ENCODE assay signal across 8 cellular contexts in genomic region chr9:96418920-96419690, GRCh38. TPM values are rescaled to one million over a fixed set of nuclear protein-coding genes. Genes with fewer than 3 reads are reported as not detected.
A peak's percentile ranks its signal among the peaks of the same experiment; 100 is the strongest.
DNase-seq lines count a peak whose midpoint lies in the region; ATAC-seq and TF ChIP-seq lines count a peak whose summit lies in the region.

No MANE protein-coding gene starts in this region.

- peak; percentile 36 for ATAC-seq in HG03354 (IDR thresholded peaks at IDR 0.05; ENCODE audit: poor library complexity, severe bottlenecking, unreplicated experiment)

- DNase-seq in GM19238 (ENCODE audit: insufficient read length, low spot score) = peak; percentile 47
- DNase-seq in NCI-H345 (lab: John Stamatoyannopoulos, UW) = peak; percentile 82
- peak; percentile 12 for DNase-seq in activated CD4-positive, CD25-positive, alpha-beta regulatory T cell treated with anti-CD3 and anti-CD28 coated beads, Interleukin-2, amount 50 U/mL, for 16 hours (ENCODE audit: low read depth, low spot score)
- peak; percentile 74 for DNase-seq in dermis blood vessel endothelial cell
- peak; percentile 43 to 54 for DNase-seq in stimulated activated CD4-positive, alpha-beta T cell treated with anti-CD3 and anti-CD28 coated beads, Interleukin-4, amount 100 ng/mL, for 48 hours (ENCODE audit: low read depth in 2 of 2)

- no peaks in the 10 kb centered on the region for H3K27me3 ChIP-seq in liver (ENCODE audit: control insufficient read depth in 4 of 4, insufficient read depth in 4 of 4, low read length in 3 of 4)

- peaks cover 4 to 31% (median 27%) of the 10 kb centered on the region in 4 donors for H3K4me1 ChIP-seq in liver (ENCODE audit: control insufficient read depth in 4 of 4, insufficient read depth in 4 of 4, low read length in 3 of 4)

- H3K4me3 ChIP-seq in liver (ENCODE audit: low read depth in 1 of 3, low read length in 3 of 3) = peak overlapping the region; percentile 85 to 98 (median 90)

- no peak for TF ChIP-seq RAD21 in liver (IDR thresholded peaks at IDR 0.05)

- no peaks in the 10 kb centered on the region for H3K36me3 ChIP-seq in liver (ENCODE audit: control insufficient read depth in 4 of 4, insufficient read depth in 3 of 4, low read depth in 1 of 4, low read length in 3 of 4)

- H3K9ac ChIP-seq in liver (ENCODE audit: low read depth in 1 of 2, low read length in 2 of 2) = peak overlapping the region; percentile 66 to 88

- H3K9me3 ChIP-seq in liver (ENCODE audit: control insufficient read depth in 4 of 4, low read length in 3 of 4) = no peaks in the 10 kb centered on the region

- under 1% methylated on average over 58 of the region's 58 CpGs for WGBS in liver

- H3K27ac ChIP-seq in C4-2B = peak overlapping the region; percentile 93
- H3K27ac ChIP-seq in liver (ENCODE audit: low read depth in 1 of 2, low read length in 2 of 2) = peak overlapping the region; percentile 97 to 99

- TF ChIP-seq CTCF in C4-2B (conservative IDR thresholded peaks at IDR 0.05) (no peak), liver (IDR thresholded peaks at IDR 0.05; ENCODE audit: low read depth, low read length, missing input control) (no peak)

TF ChIP-seq in liver, 16 proteins besides CTCF, POLR2A, EP300 and RAD21:
- TF ChIP-seq MAX (IDR thresholded peaks at IDR 0.05) (peak; percentile 3), NR2F2 (IDR thresholded peaks at IDR 0.05) (no peak), YY1 (IDR thresholded peaks at IDR 0.05) (no peak), FOXA1 (IDR thresholded peaks at IDR 0.05) (no peak), REST (IDR thresholded peaks at IDR 0.05) (peak; percentile 74), ATF3 (IDR thresholded peaks at IDR 0.05) (no peak), EGR1 (IDR thresholded peaks at IDR 0.05; ENCODE audit: low read depth in 2 of 2) (no peak), HNF4G (IDR thresholded peaks at IDR 0.05) (no peak)
TF ChIP-seq in liver: peak in this region for 2.

RNA-seq across cellular contexts. Expression of gene ZNF367, which starts 0.9 kb away (rescaled TPM):
- total RNA-seq in dermis blood vessel endothelial cell (8.0 and 12.8 TPM in 2 replicates), liver (10 to 100 TPM in 1 of 2 donors, 1 to 10 TPM in 1; 1.8 to 18.1 TPM)
- 1 to 10 TPM in 1 of 2 donors, under 1 TPM in 1; 0.36 to 2.1 TPM for polyA plus RNA-seq in liver

RNA-seq across cellular contexts. Expression of gene HABP4, which starts 30.9 kb away (rescaled TPM):
- total RNA-seq in dermis blood vessel endothelial cell (7.3 and 9.0 TPM in 2 replicates), liver (1 to 10 TPM; 2.6 to 3.3 TPM)
- 1 to 10 TPM; 1.1 to 4.0 TPM for polyA plus RNA-seq in liver

RNA-seq across cellular contexts. Expression of gene SLC35D2, which starts 35.6 kb away (rescaled TPM):
- 29.2 and 31.1 TPM in 2 replicates for total RNA-seq in dermis blood vessel endothelial cell
- 10 to 100 TPM; 27.9 to 44.6 TPM for total RNA-seq in liver
- 10 to 100 TPM; 19.2 to 27.2 TPM for polyA plus RNA-seq in liver

Comparison
In these comparisons a context has a peak if more than half of its experiments do, and no peak if none do; other contexts are left out.
1. Peak in every context shown above with its lines: DNase-seq, ATAC-seq, H3K4me3 ChIP-seq and H3K27ac ChIP-seq.
2. DNase-seq: peak in every context shown above with its lines; median percentile 82 in NCI-H345; 74 in dermis blood vessel endothelial cell; 48 in stimulated activated CD4-positive, alpha-beta T cell treated with anti-CD3 and anti-CD28 coated beads, Interleukin-4, amount 100 ng/mL, for 48 hours; 47 in GM19238; 12 in activated CD4-positive, CD25-positive, alpha-beta regulatory T cell treated with anti-CD3 and anti-CD28 coated beads, Interleukin-2, amount 50 U/mL, for 16 hours.